ENCODE assay signal across 9 cellular contexts in the genomic region with DNA sequence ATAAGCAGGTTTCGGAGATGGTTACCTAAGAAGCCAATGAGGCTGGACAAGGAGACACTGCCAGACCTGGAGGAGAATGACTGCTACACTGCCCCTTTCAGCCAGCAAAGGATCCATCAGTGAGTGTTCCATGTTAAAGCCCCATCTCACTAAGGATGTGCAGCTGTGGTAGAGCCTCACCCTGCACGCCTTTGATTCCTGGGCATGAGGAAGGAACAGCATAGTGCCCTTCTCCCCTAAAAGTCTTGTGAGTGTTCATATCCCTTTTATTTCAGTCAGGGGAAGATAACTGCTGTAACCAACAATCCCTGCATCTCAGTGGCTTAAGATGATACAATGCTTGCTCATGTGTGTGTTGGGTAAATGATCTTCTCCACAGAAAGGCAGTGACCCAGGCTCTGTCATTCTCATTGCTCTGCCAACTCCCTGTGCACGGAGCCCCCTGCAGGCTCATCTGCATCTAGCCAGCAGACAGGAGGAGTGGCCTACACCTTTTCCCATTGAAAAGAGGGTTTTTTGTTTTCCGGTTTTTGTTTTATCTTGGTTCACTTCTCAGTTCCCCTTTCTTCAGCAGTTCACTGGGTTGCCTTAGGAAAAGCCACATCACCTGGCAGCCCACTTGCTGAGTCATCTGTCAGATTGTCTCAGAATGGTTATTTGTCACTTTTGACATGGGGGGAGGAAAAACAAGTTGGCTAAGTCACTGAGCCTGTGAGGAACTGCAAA.
DNase-seq lines count a peak whose midpoint lies in the region; ATAC-seq and TF ChIP-seq lines count a peak whose summit lies in the region.
"Had no signal": no experiment of that assay in that cellular context is flagged by ENCODE, and none has a peak within 500 bp of the region (broad histone marks: within the 10 kb centered on the region; RNA-seq: fewer than 3 reads in every experiment).

No MANE protein-coding gene starts in this region.

- WGBS in testis, 2 donors = 54 to 66% methylated on average over 4 of the region's 4 CpGs

- H3K27me3 Mint-ChIP-seq in activated CD4-positive, alpha-beta T cell treated with anti-CD3 and anti-CD28 coated beads, Interleukin-2, amount 10 ng/mL, durations not matched to agents 7 days and 5 days = no peaks in the 10 kb centered on the region
- H3K27me3 Mint-ChIP-seq: CD4-positive, CD25-positive, alpha-beta regulatory T cell had no signal

- H3K27ac Mint-ChIP-seq in activated CD4-positive, alpha-beta T cell treated with anti-CD3 and anti-CD28 coated beads, Interleukin-2, amount 10 ng/mL, durations not matched to agents 7 days and 5 days = no peak overlapping the region
- H3K27ac Mint-ChIP-seq: CD4-positive, CD25-positive, alpha-beta regulatory T cell had no signal

- H3K9me3 ChIP-seq in fibroblast of lung (ENCODE audit: control insufficient read depth, insufficient read depth, low read depth, low read length) = no peaks in the 10 kb centered on the region
- H3K9me3 ChIP-seq in testis = no peaks in the 10 kb centered on the region

- H3K4me1 ChIP-seq in fibroblast of lung (ENCODE audit: control insufficient read depth, extremely low read depth, insufficient read depth, low read length) (peaks cover 9% of the 10 kb centered on the region), testis (peaks cover 9% of the 10 kb centered on the region)

- H3K4me2 ChIP-seq in fibroblast of lung (ENCODE audit: extremely low read depth, insufficient read depth, low read length) = peak overlapping the region; percentile 23

- POLR2A ChIA-PET in activated CD4-positive, alpha-beta T cell treated with anti-CD3 and anti-CD28 coated beads, Interleukin-2, amount 10 ng/mL, durations not matched to agents 7 days and 5 days (lab: Charles Lee) = no interaction called here

- H3K27ac ChIP-seq in fibroblast of lung (ENCODE audit: insufficient read depth, low read length) (no peak overlapping the region), testis (no peak overlapping the region)

- no peak overlapping the region for H2AFZ ChIP-seq in fibroblast of lung (ENCODE audit: low read length)

- H3K4me1 Mint-ChIP-seq in activated CD4-positive, alpha-beta T cell treated with anti-CD3 and anti-CD28 coated beads, Interleukin-2, amount 10 ng/mL, durations not matched to agents 7 days and 5 days = peaks cover 3% of the 10 kb centered on the region
- H3K4me1 Mint-ChIP-seq: CD4-positive, CD25-positive, alpha-beta regulatory T cell had no signal

- H3K4me3 ChIP-seq in fibroblast of lung (replicated peaks in 1 of 4; ENCODE audit: control extremely low read depth in 1 of 4, insufficient read depth in 1 of 4, low read depth in 3 of 4, low read length in 4 of 4) (no peak overlapping the region), testis (no peak overlapping the region)

- H4K20me1 ChIP-seq in fibroblast of lung (ENCODE audit: control insufficient read depth, extremely low read depth, insufficient read depth, low read length) = no peaks in the 10 kb centered on the region

- ATAC-seq in GM19463 (IDR thresholded peaks at IDR 0.05; ENCODE audit: unreplicated experiment) (peak; percentile 93), HG03342 (IDR thresholded peaks at IDR 0.05; ENCODE audit: unreplicated experiment) (peak; percentile 94)

- DNase-seq in NCI-H1436 (lab: John Stamatoyannopoulos, UW) = peak; percentile 2
- no peak for DNase-seq in NCI-H1436 treated with DMSO at 0.1 percent for 48 hours (lab: John Stamatoyannopoulos, UW)
- peak; percentile 32 for DNase-seq in RPMI7951 (ENCODE audit: low read depth)
- DNase-seq in fibroblast of lung (ENCODE audit: low read depth in 2 of 2) = peak; percentile 22 to 77
- peak; percentile 40 for DNase-seq in testis
- no peak for DNase-seq in activated CD4-positive, alpha-beta T cell treated with anti-CD3 and anti-CD28 coated beads, Interleukin-2, amount 10 ng/mL, durations not matched to agents 7 days and 5 days

- H3K79me2 ChIP-seq in fibroblast of lung (ENCODE audit: control insufficient read depth, insufficient read depth, low read length) = no peaks in the 10 kb centered on the region

- no peak for TF ChIP-seq POLR2A in testis (IDR thresholded peaks at IDR 0.05)

- H3K27me3 ChIP-seq in fibroblast of lung (ENCODE audit: control insufficient read depth, insufficient read depth, low read length) (no peaks in the 10 kb centered on the region), testis (no peaks in the 10 kb centered on the region)

- H3K36me3 ChIP-seq in fibroblast of lung (ENCODE audit: control insufficient read depth, insufficient read depth, low read length) = no peaks in the 10 kb centered on the region
- H3K36me3 ChIP-seq in testis (ENCODE audit: low read depth, missing control alignments) = no peaks in the 10 kb centered on the region

- H3K9me3 Mint-ChIP-seq in activated CD4-positive, alpha-beta T cell treated with anti-CD3 and anti-CD28 coated beads, Interleukin-2, amount 10 ng/mL, durations not matched to agents 7 days and 5 days = no peaks in the 10 kb centered on the region

- peak; percentile 42 to 58 for TF ChIP-seq CTCF in fibroblast of lung (conservative IDR thresholded peaks at IDR 0.05 in 1 of 2, IDR thresholded peaks at IDR 0.05 in 1 of 2; ENCODE audit: low read depth in 1 of 2, low read length in 2 of 2)
- no peak for TF ChIP-seq CTCF in testis (IDR thresholded peaks at IDR 0.05)

- CTCF ChIA-PET in activated CD4-positive, alpha-beta T cell treated with anti-CD3 and anti-CD28 coated beads, Interleukin-2, amount 10 ng/mL, durations not matched to agents 7 days and 5 days (lab: Charles Lee) = no interaction called here

- no peaks in the 10 kb centered on the region for H3K36me3 Mint-ChIP-seq in activated CD4-positive, alpha-beta T cell treated with anti-CD3 and anti-CD28 coated beads, Interleukin-2, amount 10 ng/mL, durations not matched to agents 7 days and 5 days (ENCODE audit: low read depth)
- H3K36me3 Mint-ChIP-seq: CD4-positive, CD25-positive, alpha-beta regulatory T cell had no signal

- intact Hi-C loops in testis (cut with DNase I; ENCODE audit: low total_unique reads) = no loop called here

- no peak overlapping the region for H3K9ac ChIP-seq in fibroblast of lung (ENCODE audit: insufficient read depth, low read length)

- no peak overlapping the region for H3K4me3 Mint-ChIP-seq in activated CD4-positive, alpha-beta T cell treated with anti-CD3 and anti-CD28 coated beads, Interleukin-2, amount 10 ng/mL, durations not matched to agents 7 days and 5 days
- H3K4me3 Mint-ChIP-seq: CD4-positive, CD25-positive, alpha-beta regulatory T cell had no signal

Comparison
In these comparisons a context has a peak if more than half of its experiments do, and no peak if none do; other contexts are left out.
1. DNase-seq: peak in NCI-H1436 (single experiment), RPMI7951 (single experiment), fibroblast of lung (2 of 2) and testis (single experiment); none in NCI-H1436 treated with DMSO at 0.1 percent for 48 hours (single experiment) and activated CD4-positive, alpha-beta T cell treated with anti-CD3 and anti-CD28 coated beads, Interleukin-2, amount 10 ng/mL, durations not matched to agents 7 days and 5 days (single experiment).
2. CTCF ChIP-seq: peak in fibroblast of lung (2 of 2); none in testis (0 of 3).